In the genomic region with DNA sequence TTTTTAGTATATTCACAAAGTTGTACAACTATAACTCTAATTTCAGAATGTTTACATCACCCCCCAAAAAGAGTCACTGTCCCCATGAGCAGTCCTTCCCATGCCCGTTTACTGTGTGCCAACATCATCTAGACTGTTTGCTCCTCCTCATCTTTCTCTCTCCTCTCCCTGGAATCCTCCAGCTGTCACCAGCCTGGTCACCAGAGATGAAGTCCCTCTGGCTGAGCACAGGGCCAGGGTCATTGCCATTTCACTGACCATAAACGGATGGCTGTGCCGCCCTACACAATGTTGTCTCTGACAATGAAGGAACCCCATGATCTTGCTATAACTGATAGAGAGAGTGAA, we compare ENCODE assay signal across 10 cellular contexts. TPM values are rescaled to one million over a fixed set of nuclear protein-coding genes. Genes with fewer than 3 reads are reported as not detected.
A peak's percentile ranks its signal among the peaks of the same experiment; 100 is the strongest.
DNase-seq lines count a peak whose midpoint lies in the region; ATAC-seq, FAIRE-seq and TF ChIP-seq lines count a peak whose summit lies in the region.
"Had no signal": no experiment of that assay in that cellular context is flagged by ENCODE, and none has a peak within 500 bp of the region (broad histone marks: within the 10 kb centered on the region; RNA-seq: fewer than 3 reads in every experiment).

No MANE protein-coding gene starts in this region.

- peaks cover 19% of the 10 kb centered on the region for H3K4me1 Mint-ChIP-seq in GM23338

- peak overlapping the region in 9 of 11 experiments; percentile 16 to 91 (median 78); a peak in 16 of 22 replicates for H3K4me2 ChIP-seq in BLaER1 treated with 17β-estradiol and CSF1 and Interleukin-3, amounts not matched to agents 10 nM and 100 nM
- H3K4me2 ChIP-seq in GM23338, result no peak overlapping the region
- H3K4me2 ChIP-seq in mammary epithelial cell (ENCODE audit: insufficient read depth, low read depth, low read length), result no peak overlapping the region

- intact Hi-C loops in mammary epithelial cell (cut with micrococcal nuclease) (no loop called here), sigmoid colon (cut with DNase I) (no loop called here)

- no peak for FAIRE-seq in RCC 7860 (lab: Jason Lieb, UNC)
- FAIRE-seq: TTC549 had no signal

- no peaks in the 10 kb centered on the region for H4K20me1 ChIP-seq in BLaER1 treated with 17β-estradiol and CSF1 and Interleukin-3, amounts not matched to agents 10 nM and 100 nM
- H4K20me1 ChIP-seq in GM23338 (replicated peaks; ENCODE audit: insufficient read depth), result no peaks in the 10 kb centered on the region; the same call in 1 of the 2 replicates
- H4K20me1 ChIP-seq in mammary epithelial cell (ENCODE audit: insufficient read depth, low read length), result no peaks in the 10 kb centered on the region

- no peak for TF ChIP-seq POLR2A in sigmoid colon (IDR thresholded peaks at IDR 0.05)

- CTCF ChIA-PET in mammary epithelial cell (lab: Charles Lee; ENCODE audit: low non-redundant PET), result interaction anchor here (0.6 kb wide), 1 partner anchor 134 kb away, joined by 4 read pairs; no protein-coding TSS in a partner anchor

- H3K36me3 Mint-ChIP-seq in GM23338 (ENCODE audit: low read depth), result no peaks in the 10 kb centered on the region

- peaks cover 7% of the 10 kb centered on the region for H3K27me3 Mint-ChIP-seq in GM23338 (ENCODE audit: insufficient read depth, low read depth, poor library complexity)

- in situ Hi-C loops in mammary epithelial cell (cut with MboI; ENCODE audit: low sequenced_read_pairs in 2 of 2), result no loop called here

- no peak overlapping the region; the same call in 1 of the 2 replicates for H2AFZ ChIP-seq in GM23338
- no peak overlapping the region for H2AFZ ChIP-seq in mammary epithelial cell (ENCODE audit: low read depth, low read length)

- no peaks in the 10 kb centered on the region for H3K36me3 ChIP-seq in BLaER1 treated with 17β-estradiol and CSF1 and Interleukin-3, amounts not matched to agents 10 nM and 100 nM
- H3K36me3 ChIP-seq in GM23338 (ENCODE audit: insufficient read depth) (no peaks in the 10 kb centered on the region), mammary epithelial cell (ENCODE audit: insufficient read depth, low read length) (no peaks in the 10 kb centered on the region), sigmoid colon (no peaks in the 10 kb centered on the region)

- H3K4me1 ChIP-seq in BLaER1 treated with 17β-estradiol and CSF1 and Interleukin-3, amounts not matched to agents 10 nM and 100 nM, result peaks cover 9 to 86% (median 32%) of the 10 kb centered on the region in 10 experiments; a peak in 18 of 20 replicates
- H3K4me1 ChIP-seq in GM23338 (ENCODE audit: insufficient read depth) (peaks cover 14% of the 10 kb centered on the region), mammary epithelial cell (ENCODE audit: insufficient read depth, low read length) (peaks cover 17% of the 10 kb centered on the region), sigmoid colon (peaks cover 0 to 15% (median 9%) of the 10 kb centered on the region in 4 donors)

- H3K9me3 ChIP-seq in BLaER1 treated with 17β-estradiol and CSF1 and Interleukin-3, amounts not matched to agents 10 nM and 100 nM (replicated peaks in 1 of 11), result no peaks in the 10 kb centered on the region
- H3K9me3 ChIP-seq in mammary epithelial cell (replicated peaks; ENCODE audit: insufficient read depth, low read length) (no peaks in the 10 kb centered on the region), sigmoid colon (no peaks in the 10 kb centered on the region)

- H3K4me3 Mint-ChIP-seq in GM23338, result no peak overlapping the region
- H3K4me3 Mint-ChIP-seq: nephron progenitor cell had no signal

- H3K9me3 Mint-ChIP-seq in GM23338, result no peaks in the 10 kb centered on the region
- H3K9me3 Mint-ChIP-seq: nephron progenitor cell had no signal

- no TSS peak for BruUV-seq in mammary epithelial cell (replicated peaks; lab: Mats Ljungman, UMichigan)

- no peaks in the 10 kb centered on the region for H3F3A ChIP-seq in GM23338 (replicated peaks; ENCODE audit: low read depth)

- no peak overlapping the region; a peak in 1 of 20 replicates for H3K4me3 ChIP-seq in BLaER1 treated with 17β-estradiol and CSF1 and Interleukin-3, amounts not matched to agents 10 nM and 100 nM
- H3K4me3 ChIP-seq in GM23338, result no peak overlapping the region
- H3K4me3 ChIP-seq in mammary epithelial cell (replicated peaks in 1 of 3; ENCODE audit: insufficient read depth in 1 of 3, low read depth in 2 of 3, low read length in 3 of 3), result no peak overlapping the region
- no peak overlapping the region for H3K4me3 ChIP-seq in sigmoid colon

- H3K9me2 ChIP-seq in GM23338 (ENCODE audit: insufficient read depth), result peaks cover 12% of the 10 kb centered on the region; the same call in 1 of the 2 replicates

- no peak for TF ChIP-seq EP300 in sigmoid colon (IDR thresholded peaks at IDR 0.05)

- peak overlapping the region in 4 of 11 experiments; percentile 30 to 84 (median 80); a peak in 8 of 22 replicates for H3K9ac ChIP-seq in BLaER1 treated with 17β-estradiol and CSF1 and Interleukin-3, amounts not matched to agents 10 nM and 100 nM
- H3K9ac ChIP-seq in mammary epithelial cell (ENCODE audit: insufficient read depth, low read length), result no peak overlapping the region

- dilution Hi-C loops in mammary epithelial cell (cut with HindIII; ENCODE audit: low sequenced_read_pairs), result no loop called here

- no peaks in the 10 kb centered on the region for H3K27me3 ChIP-seq in BLaER1 treated with 17β-estradiol and CSF1 and Interleukin-3, amounts not matched to agents 10 nM and 100 nM
- H3K27me3 ChIP-seq in GM23338 (ENCODE audit: insufficient read depth) (no peaks in the 10 kb centered on the region), mammary epithelial cell (ENCODE audit: insufficient read depth, low read length) (no peaks in the 10 kb centered on the region), sigmoid colon (no peaks in the 10 kb centered on the region)

- H3K79me2 ChIP-seq in GM23338 (replicated peaks; ENCODE audit: insufficient read depth) (no peaks in the 10 kb centered on the region), mammary epithelial cell (ENCODE audit: insufficient read depth, low read length) (no peaks in the 10 kb centered on the region)

- peak overlapping the region; percentile 78 for H3K27ac Mint-ChIP-seq in GM23338
- H3K27ac Mint-ChIP-seq: nephron progenitor cell had no signal

- no peak for TF ChIP-seq CTCF in GM23338 (conservative IDR thresholded peaks at IDR 0.05; ENCODE audit: low read depth in 2 of 2)
- TF ChIP-seq CTCF in mammary epithelial cell (conservative IDR thresholded peaks at IDR 0.05 in 1 of 2, IDR thresholded peaks at IDR 0.05 in 1 of 2; ENCODE audit: extremely low read depth in 1 of 2, insufficient read depth in 1 of 2, low read depth in 1 of 2, low read length in 2 of 2), result no peak
- TF ChIP-seq CTCF in sigmoid colon (IDR thresholded peaks at IDR 0.05), result no peak

- WGBS in mammary epithelial cell (ENCODE audit: low coverage, missing lambda C conversion rate), result 95% methylated on average over 3 of the region's 3 CpGs
- 86 to 94% methylated on average over 3 of the region's 3 CpGs for WGBS in sigmoid colon, 2 donors

- no peak for ATAC-seq in GM23338

- DNase-seq in GM23338 (ENCODE audit: low spot score), result no peak
- DNase-seq in mammary epithelial cell, result no peak
- DNase-seq in sigmoid colon, result no peak
- DNase-seq in RCC 7860 (ENCODE audit: low spot score), result no peak
- DNase-seq in A172 (ENCODE audit: low spot score), result no peak
- no peak for DNase-seq in activated CD8-positive, alpha-beta memory T cell treated with anti-CD3 and anti-CD28 coated beads for 24 hours
- no peak for DNase-seq in LoVo (ENCODE audit: low spot score)
- DNase-seq: nephron progenitor cell had no signal

- peak overlapping the region in 9 of 11 experiments; percentile 8 to 91 (median 65); a peak in 15 of 22 replicates for H3K27ac ChIP-seq in BLaER1 treated with 17β-estradiol and CSF1 and Interleukin-3, amounts not matched to agents 10 nM and 100 nM
- H3K27ac ChIP-seq in GM23338 (ENCODE audit: low read depth) (no peak overlapping the region), mammary epithelial cell (ENCODE audit: insufficient read depth, low read depth, low read length) (peak overlapping the region; percentile 61), sigmoid colon (peak overlapping the region in 3 of 4 donors; percentile 65 to 79 (median 71))

RNA-seq across cellular contexts. Expression of a gene that starts 45.2 kb away (rescaled TPM):
- total RNA-seq in GM23338 (2014; rRNA removed; shearing (Covaris generic)), result 1.3 and 1.5 TPM in 2 replicates
- polyA plus RNA-seq in GM23338 (2016; fragmentation: Nextera tagmentation; extraction: Ambion mirVana) (0.31 TPM in 1 of 2 replicates, not detected in the other), mammary epithelial cell (not detected), sigmoid colon (1 to 10 TPM in 2 of 3 donors, under 1 TPM in 1; 0.60 to 1.7 (median 1.2) TPM)
- total RNA-seq in mammary epithelial cell (not detected), sigmoid colon (1 to 10 TPM in 3 of 4 donors, not detected in 1; 1.2 to 4.6 (median 1.8) TPM)
- polyA minus RNA-seq in mammary epithelial cell, result not detected
- total RNA-seq in A172 (2014; rRNA removed; shearing (Covaris generic)), result not detected in 2 replicates

RNA-seq across cellular contexts. Expression of a gene that starts 53.1 kb away (rescaled TPM):
- total RNA-seq in GM23338 (2014; rRNA removed; shearing (Covaris generic)), result 0.07 and 0.19 TPM in 2 replicates
- polyA plus RNA-seq in GM23338 (2016; fragmentation: Nextera tagmentation; extraction: Ambion mirVana) (0.30 TPM in 1 of 2 replicates, not detected in the other), mammary epithelial cell (not detected), sigmoid colon (1 to 10 TPM in 1 of 3 donors, under 1 TPM in 2; under 0.01 to 2.2 (median 0.23) TPM)
- total RNA-seq in mammary epithelial cell (not detected), sigmoid colon (under 1 TPM in 1 of 4 donors, not detected in 3; 0.27 TPM)
- not detected for polyA minus RNA-seq in mammary epithelial cell
- 0.26 TPM in 1 of 2 replicates, not detected in the other for total RNA-seq in A172 (2014; rRNA removed; shearing (Covaris generic))

RNA-seq across cellular contexts. Expression of a gene that starts 59.7 kb away (rescaled TPM):
- total RNA-seq in GM23338 (2014; rRNA removed; shearing (Covaris generic)), result 20.5 and 28.0 TPM in 2 replicates
- 6.6 and 10.2 TPM in 2 replicates for polyA plus RNA-seq in GM23338 (2016; fragmentation: Nextera tagmentation; extraction: Ambion mirVana)
- 10 to 100 TPM; 43.3 to 79.9 TPM for total RNA-seq in mammary epithelial cell
- polyA plus RNA-seq in mammary epithelial cell, result 6.2 TPM
- 20.7 TPM for polyA minus RNA-seq in mammary epithelial cell
- 100 to 1,000 TPM in 2 of 4 donors, 10 to 100 TPM in 2; 71.5 to 112 (median 94.4) TPM for total RNA-seq in sigmoid colon
- polyA plus RNA-seq in sigmoid colon, result 10 to 100 TPM in 1 of 3 donors, 1 to 10 TPM in 2; 2.1 to 18.2 (median 6.6) TPM
- 25.9 and 47.1 TPM in 2 replicates for total RNA-seq in A172 (2014; rRNA removed; shearing (Covaris generic))

Comparison
In these comparisons a context has a peak if more than half of its experiments do, and no peak if none do; other contexts are left out.
1. H3K4me2 ChIP-seq: peak in BLaER1 treated with 17β-estradiol and CSF1 and Interleukin-3, amounts not matched to agents 10 nM and 100 nM (9 of 11); none in GM23338 (single experiment) and mammary epithelial cell (single experiment).